1 cellular context compared by ENCODE assay signal in the genomic region with DNA sequence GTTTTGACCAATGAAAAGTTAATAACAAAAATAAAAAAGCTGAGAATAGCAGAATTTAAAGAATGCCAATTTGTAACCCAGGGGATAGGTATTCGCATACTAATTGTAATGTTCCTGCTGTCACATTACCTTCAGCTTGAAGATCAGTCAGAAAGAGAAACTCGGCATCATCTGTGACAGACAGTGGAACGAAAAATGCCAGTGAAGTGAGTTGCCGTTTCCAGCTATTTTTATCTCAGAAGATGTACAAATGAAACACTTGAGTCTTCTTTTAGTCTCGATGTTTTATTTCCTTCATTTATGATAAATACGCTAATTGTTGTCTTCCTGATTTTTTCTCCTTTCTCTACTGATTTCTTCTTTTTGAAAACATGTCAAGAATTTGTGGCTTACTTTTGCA.
TF ChIP-seq lines count a peak whose summit lies in the region.

No MANE protein-coding gene starts in this region.

TF ChIP-seq in neural cell, 6 proteins besides CTCF, POLR2A, EP300 and RAD21 (continued from another document):
- TF ChIP-seq, protein P1, sequence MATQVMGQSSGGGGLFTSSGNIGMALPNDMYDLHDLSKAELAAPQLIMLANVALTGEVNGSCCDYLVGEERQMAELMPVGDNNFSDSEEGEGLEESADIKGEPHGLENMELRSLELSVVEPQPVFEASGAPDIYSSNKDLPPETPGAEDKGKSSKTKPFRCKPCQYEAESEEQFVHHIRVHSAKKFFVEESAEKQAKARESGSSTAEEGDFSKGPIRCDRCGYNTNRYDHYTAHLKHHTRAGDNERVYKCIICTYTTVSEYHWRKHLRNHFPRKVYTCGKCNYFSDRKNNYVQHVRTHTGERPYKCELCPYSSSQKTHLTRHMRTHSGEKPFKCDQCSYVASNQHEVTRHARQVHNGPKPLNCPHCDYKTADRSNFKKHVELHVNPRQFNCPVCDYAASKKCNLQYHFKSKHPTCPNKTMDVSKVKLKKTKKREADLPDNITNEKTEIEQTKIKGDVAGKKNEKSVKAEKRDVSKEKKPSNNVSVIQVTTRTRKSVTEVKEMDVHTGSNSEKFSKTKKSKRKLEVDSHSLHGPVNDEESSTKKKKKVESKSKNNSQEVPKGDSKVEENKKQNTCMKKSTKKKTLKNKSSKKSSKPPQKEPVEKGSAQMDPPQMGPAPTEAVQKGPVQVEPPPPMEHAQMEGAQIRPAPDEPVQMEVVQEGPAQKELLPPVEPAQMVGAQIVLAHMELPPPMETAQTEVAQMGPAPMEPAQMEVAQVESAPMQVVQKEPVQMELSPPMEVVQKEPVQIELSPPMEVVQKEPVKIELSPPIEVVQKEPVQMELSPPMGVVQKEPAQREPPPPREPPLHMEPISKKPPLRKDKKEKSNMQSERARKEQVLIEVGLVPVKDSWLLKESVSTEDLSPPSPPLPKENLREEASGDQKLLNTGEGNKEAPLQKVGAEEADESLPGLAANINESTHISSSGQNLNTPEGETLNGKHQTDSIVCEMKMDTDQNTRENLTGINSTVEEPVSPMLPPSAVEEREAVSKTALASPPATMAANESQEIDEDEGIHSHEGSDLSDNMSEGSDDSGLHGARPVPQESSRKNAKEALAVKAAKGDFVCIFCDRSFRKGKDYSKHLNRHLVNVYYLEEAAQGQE (IDR thresholded peaks at IDR 0.05; ENCODE audit: borderline replicate concordance), result no peak
